In the genomic region with DNA sequence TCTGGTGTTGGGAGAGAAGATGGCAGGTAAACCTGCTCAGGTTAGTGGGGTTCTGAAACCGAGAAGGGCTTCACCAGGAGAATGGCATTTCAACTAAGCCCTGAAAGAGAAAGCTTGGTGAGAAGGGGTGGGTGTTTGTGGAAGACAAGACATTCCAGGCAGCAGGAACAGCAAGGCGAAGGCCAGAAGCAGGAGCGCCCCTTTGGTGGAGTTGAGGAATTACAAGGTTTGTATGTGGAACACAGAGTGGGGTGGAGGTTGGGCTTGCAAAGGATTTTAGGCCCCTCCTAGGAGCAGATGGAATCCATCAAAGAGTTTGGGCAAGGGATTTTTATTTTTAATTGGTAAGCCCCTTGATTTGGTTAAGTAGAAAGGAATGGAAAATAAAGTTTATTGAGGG, we compare ENCODE assay signal across 2 cellular contexts.
TF ChIP-seq lines count a peak whose summit lies in the region.

No MANE protein-coding gene starts in this region.

TF ChIP-seq in GM12878, 131 proteins besides CTCF, POLR2A, EP300 and RAD21:
- no peak for TF ChIP-seq GABPA (IDR thresholded peaks at IDR 0.05; ENCODE audit: low read depth)
- no peak for TF ChIP-seq BACH1 (IDR thresholded peaks at IDR 0.05; ENCODE audit: borderline replicate concordance)
- TF ChIP-seq YY1 (IDR thresholded peaks at IDR 0.05; ENCODE audit: low read depth, low read length) = 0 out of 2 replicates have a peak, but pooled peaks have one; percentile 10
- TF ChIP-seq IKZF2 (IDR thresholded peaks at IDR 0.05) = peak; percentile 75 to 83
- TF ChIP-seq IKZF1 (conservative IDR thresholded peaks at IDR 0.05) = peak; percentile 70
- no peak for TF ChIP-seq KAT2A (conservative IDR thresholded peaks at IDR 0.05; ENCODE audit: control insufficient read depth, low read depth, low read length)
- peak; percentile 68; the same call in 1 of the 2 replicates for TF ChIP-seq EED (IDR thresholded peaks at IDR 0.05; ENCODE audit: low read depth)

TF ChIP-seq in neural cell, 6 proteins besides CTCF, POLR2A, EP300 and RAD21:
- TF ChIP-seq POLR2AphosphoS5 (IDR thresholded peaks at IDR 0.05) = no peak
- no peak for TF ChIP-seq TAF1 (IDR thresholded peaks at IDR 0.05; ENCODE audit: low read depth)
- no peak for TF ChIP-seq EZH2 (IDR thresholded peaks at IDR 0.05; ENCODE audit: borderline replicate concordance, insufficient read depth, low read length, poor library complexity, severe bottlenecking)
- TF ChIP-seq MXI1 (conservative IDR thresholded peaks at IDR 0.05; ENCODE audit: poor library complexity, severe bottlenecking) = no peak
- TF ChIP-seq, protein P1, sequence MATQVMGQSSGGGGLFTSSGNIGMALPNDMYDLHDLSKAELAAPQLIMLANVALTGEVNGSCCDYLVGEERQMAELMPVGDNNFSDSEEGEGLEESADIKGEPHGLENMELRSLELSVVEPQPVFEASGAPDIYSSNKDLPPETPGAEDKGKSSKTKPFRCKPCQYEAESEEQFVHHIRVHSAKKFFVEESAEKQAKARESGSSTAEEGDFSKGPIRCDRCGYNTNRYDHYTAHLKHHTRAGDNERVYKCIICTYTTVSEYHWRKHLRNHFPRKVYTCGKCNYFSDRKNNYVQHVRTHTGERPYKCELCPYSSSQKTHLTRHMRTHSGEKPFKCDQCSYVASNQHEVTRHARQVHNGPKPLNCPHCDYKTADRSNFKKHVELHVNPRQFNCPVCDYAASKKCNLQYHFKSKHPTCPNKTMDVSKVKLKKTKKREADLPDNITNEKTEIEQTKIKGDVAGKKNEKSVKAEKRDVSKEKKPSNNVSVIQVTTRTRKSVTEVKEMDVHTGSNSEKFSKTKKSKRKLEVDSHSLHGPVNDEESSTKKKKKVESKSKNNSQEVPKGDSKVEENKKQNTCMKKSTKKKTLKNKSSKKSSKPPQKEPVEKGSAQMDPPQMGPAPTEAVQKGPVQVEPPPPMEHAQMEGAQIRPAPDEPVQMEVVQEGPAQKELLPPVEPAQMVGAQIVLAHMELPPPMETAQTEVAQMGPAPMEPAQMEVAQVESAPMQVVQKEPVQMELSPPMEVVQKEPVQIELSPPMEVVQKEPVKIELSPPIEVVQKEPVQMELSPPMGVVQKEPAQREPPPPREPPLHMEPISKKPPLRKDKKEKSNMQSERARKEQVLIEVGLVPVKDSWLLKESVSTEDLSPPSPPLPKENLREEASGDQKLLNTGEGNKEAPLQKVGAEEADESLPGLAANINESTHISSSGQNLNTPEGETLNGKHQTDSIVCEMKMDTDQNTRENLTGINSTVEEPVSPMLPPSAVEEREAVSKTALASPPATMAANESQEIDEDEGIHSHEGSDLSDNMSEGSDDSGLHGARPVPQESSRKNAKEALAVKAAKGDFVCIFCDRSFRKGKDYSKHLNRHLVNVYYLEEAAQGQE (IDR thresholded peaks at IDR 0.05; ENCODE audit: borderline replicate concordance) = no peak
- TF ChIP-seq SMC3 (conservative IDR thresholded peaks at IDR 0.05; ENCODE audit: poor library complexity) = no peak
